In the genomic region with DNA sequence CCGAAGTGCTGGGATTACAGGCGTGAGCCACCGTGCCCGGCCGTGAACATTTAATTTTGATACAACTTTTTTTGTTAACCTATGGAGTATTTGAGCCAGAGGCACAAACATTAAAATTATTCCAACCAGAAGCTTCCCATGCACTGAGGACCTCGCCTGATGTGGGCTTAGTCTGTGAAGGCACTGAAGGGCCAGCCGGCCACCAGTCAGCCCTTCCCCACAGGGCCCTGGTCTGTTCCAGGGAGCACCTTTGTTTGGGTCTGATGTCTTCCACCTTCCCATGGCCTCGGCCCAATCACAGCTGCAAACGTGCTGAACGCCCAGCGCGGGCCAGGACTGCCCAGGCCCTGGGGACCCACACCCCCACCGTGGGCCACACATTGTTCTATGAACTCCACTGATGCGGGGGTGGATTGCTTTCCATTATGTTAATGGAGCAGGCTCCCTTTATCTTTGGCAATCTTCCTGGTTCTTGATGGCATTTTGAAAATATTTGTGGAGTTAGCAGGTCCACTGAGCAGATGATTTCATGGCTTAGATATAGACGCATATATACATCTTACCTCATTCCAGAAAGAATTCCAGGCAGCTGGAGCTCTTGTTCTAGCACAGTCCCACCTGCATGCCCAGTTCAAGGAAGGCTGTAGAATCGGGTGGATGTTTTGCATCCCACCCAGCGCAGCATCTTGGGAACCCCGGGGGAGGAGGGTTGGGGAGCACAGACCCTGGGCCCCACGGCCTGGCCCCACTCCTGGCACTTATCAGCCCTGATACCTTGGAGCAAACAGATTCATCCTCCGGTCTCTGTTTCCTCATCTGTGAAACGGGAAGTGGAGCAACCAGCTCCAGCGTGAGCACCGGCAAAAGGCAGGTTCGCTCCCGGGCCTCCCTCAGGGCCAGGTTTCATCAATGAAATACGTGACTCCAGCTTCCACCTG, we compare ENCODE assay signal across 13 cellular contexts. TPM values are rescaled to one million over a fixed set of nuclear protein-coding genes. Genes with fewer than 3 reads are reported as not detected.
DNase-seq lines count a peak whose midpoint lies in the region; ATAC-seq, FAIRE-seq and TF ChIP-seq lines count a peak whose summit lies in the region.
"Had no signal": no experiment of that assay in that cellular context is flagged by ENCODE, and none has a peak within 500 bp of the region (broad histone marks: within the 10 kb centered on the region; RNA-seq: fewer than 3 reads in every experiment).

No MANE protein-coding gene starts in this region.

- H3K27ac ChIP-seq in endothelial cell of umbilical vein (ENCODE audit: insufficient read depth, low read depth, low read length), result no peak overlapping the region
- H3K27ac ChIP-seq: neutrophil had no signal

- H3K4me1 ChIP-seq in NT2/D1 (ENCODE audit: insufficient read depth, insufficient read length) (peaks cover 22% of the 10 kb centered on the region), endothelial cell of umbilical vein (ENCODE audit: control insufficient read depth, extremely low read depth, insufficient read depth, low read length) (no peaks in the 10 kb centered on the region)

- dilution Hi-C loops in endothelial cell of umbilical vein (cut with MboI; ENCODE audit: extremely low pct_ligation_motif_present, low sequenced_read_pairs), result no loop called here

- ATAC-seq in GM21381 (IDR thresholded peaks at IDR 0.05; ENCODE audit: unreplicated experiment) (no peak), GM21825 (IDR thresholded peaks at IDR 0.05; ENCODE audit: unreplicated experiment) (no peak)

- H2AFZ ChIP-seq in endothelial cell of umbilical vein (ENCODE audit: low read depth, low read length), result no peak overlapping the region

- H3K27me3 ChIP-seq in NT2/D1 (ENCODE audit: insufficient read depth, insufficient read length) (no peaks in the 10 kb centered on the region), endothelial cell of umbilical vein (ENCODE audit: control insufficient read depth in 2 of 2, insufficient read depth in 2 of 2, low read length in 2 of 2) (no peaks in the 10 kb centered on the region)

- H3K9ac ChIP-seq in NT2/D1 (ENCODE audit: insufficient read length, low read depth), result peak overlapping the region; percentile 13
- H3K9ac ChIP-seq in endothelial cell of umbilical vein (replicated peaks; ENCODE audit: extremely low read depth, insufficient read depth, low read length), result no peak overlapping the region

- TF ChIP-seq CTCF in endothelial cell of umbilical vein (IDR thresholded peaks at IDR 0.05; ENCODE audit: extremely low read depth in 1 of 2, insufficient read depth in 1 of 2, low read depth in 1 of 2, low read length in 2 of 2) (no peak), retinal pigment epithelial cell (conservative IDR thresholded peaks at IDR 0.05; ENCODE audit: low read depth, low read length) (no peak)

- H4K20me1 ChIP-seq in endothelial cell of umbilical vein (replicated peaks; ENCODE audit: control insufficient read depth, extremely low read depth, insufficient read depth, low read length), result no peaks in the 10 kb centered on the region

- BruUV-seq in endothelial cell of umbilical vein (replicated peaks; lab: Mats Ljungman, UMichigan), result no TSS peak

- POLR2A ChIA-PET in endothelial cell of umbilical vein (lab: Charles Lee), result no interaction called here

- H3K9me1 ChIP-seq in endothelial cell of umbilical vein (replicated peaks; ENCODE audit: control insufficient read depth, extremely low read depth, insufficient read depth, low read length), result no peaks in the 10 kb centered on the region

- H3K4me3 ChIP-seq in NT2/D1 (ENCODE audit: insufficient read length, low read depth) (no peak overlapping the region), endothelial cell of umbilical vein (replicated peaks in 1 of 3; ENCODE audit: insufficient read depth in 1 of 3, low read depth in 1 of 3, low read length in 3 of 3) (no peak overlapping the region), retinal pigment epithelial cell (ENCODE audit: low read length) (no peak overlapping the region)

- H3K4me2 ChIP-seq in endothelial cell of umbilical vein (ENCODE audit: insufficient read depth, low read length), result no peak overlapping the region

- H3K9me3 ChIP-seq in NT2/D1 (ENCODE audit: insufficient read depth, low read length) (no peaks in the 10 kb centered on the region), endothelial cell of umbilical vein (replicated peaks; ENCODE audit: control insufficient read depth, insufficient read depth, low read length) (no peaks in the 10 kb centered on the region)
- H3K9me3 ChIP-seq: neutrophil had no signal

- intact Hi-C loops in endothelial cell of umbilical vein (cut with micrococcal nuclease), result no loop called here

- DNase-seq in NOMO-1 treated with DMSO at 0.1 percent for 48 hours (lab: John Stamatoyannopoulos, UW; ENCODE audit: unreplicated experiment) (peak; percentile 3), NOMO-1 treated with dmso at 0.1 percent for 144 hours (lab: John Stamatoyannopoulos, UW; ENCODE audit: unreplicated experiment) (no peak), NT2/D1 (ENCODE audit: low read depth, low spot score) (no peak), endothelial cell of umbilical vein (ENCODE audit: low read depth, low spot score) (peak; percentile 72), retinal pigment epithelial cell (ENCODE audit: low read depth) (peak; percentile 67)
- no peak for DNase-seq in activated CD4-positive, CD25-positive, alpha-beta regulatory T cell treated with anti-CD3 and anti-CD28 coated beads, Interleukin-2, amount 50 U/mL, for 72 hours
- DNase-seq: activated CD4-positive, alpha-beta T cell treated with anti-CD3 and anti-CD28 coated beads for 48 hours; NCI-H1930; stimulated activated CD4-positive, alpha-beta T cell treated with anti-CD3 and anti-CD28 coated beads, Interleukin-4, amount 100 ng/mL, for 1 hour had no signal

- CTCF ChIA-PET in endothelial cell of umbilical vein (lab: Charles Lee), result interaction anchor here (1.4 to 1.6 kb wide), 2 partner anchors 18 to 143 kb away, joined by 3 to 6 read pairs; no protein-coding TSS in a partner anchor

- no peaks in the 10 kb centered on the region for H3K79me2 ChIP-seq in endothelial cell of umbilical vein (ENCODE audit: control insufficient read depth, insufficient read depth, low read length)

- no peak for TF ChIP-seq POLR2A in endothelial cell of umbilical vein (IDR thresholded peaks at IDR 0.05; ENCODE audit: low read depth, low read length)

- no peaks in the 10 kb centered on the region for H3K36me3 ChIP-seq in NT2/D1 (ENCODE audit: insufficient read depth, insufficient read length, low read length)
- no peaks in the 10 kb centered on the region for H3K36me3 ChIP-seq in endothelial cell of umbilical vein (ENCODE audit: control insufficient read depth in 2 of 2, extremely low read depth in 1 of 2, insufficient read depth in 2 of 2, low read length in 2 of 2)
- H3K36me3 ChIP-seq: neutrophil had no signal

- FAIRE-seq in endothelial cell of umbilical vein (lab: Jason Lieb, UNC), result peak; percentile 38
- FAIRE-seq: islet of Langerhans had no signal

TF ChIP-seq in endothelial cell of umbilical vein, 7 proteins besides CTCF, POLR2A, EP300 and RAD21:
- TF ChIP-seq MYC (IDR thresholded peaks at IDR 0.05; ENCODE audit: low read depth, low read length) (no peak), EZH2 (IDR thresholded peaks at IDR 0.05; ENCODE audit: borderline replicate concordance, low read depth, low read length, severe bottlenecking) (no peak), FOS (IDR thresholded peaks at IDR 0.05; ENCODE audit: borderline replicate concordance, insufficient read depth, low read length) (no peak), GATA2 (IDR thresholded peaks at IDR 0.05; ENCODE audit: insufficient read depth, insufficient read length, low read depth, low read length) (peak; percentile 23), JUN (IDR thresholded peaks at IDR 0.05; ENCODE audit: borderline replicate concordance, insufficient read depth, insufficient read length, low read depth) (peak; percentile 41)
TF ChIP-seq in endothelial cell of umbilical vein: peak in this region for 2.

RNA-seq across cellular contexts. Expression of a gene that starts 14.5 kb away (rescaled TPM):
- 2.4 and 3.1 TPM in 2 replicates for total RNA-seq in endothelial cell of umbilical vein
- 1.2 and 1.5 TPM in 2 replicates for polyA plus RNA-seq in endothelial cell of umbilical vein
- polyA plus RNA-seq in endothelial cell of umbilical vein (2011; cell fraction: cytosol; rRNA removed), result 0.65 and 0.89 TPM in 2 replicates
- 3.6 and 4.0 TPM in 2 replicates for polyA plus RNA-seq in endothelial cell of umbilical vein (2011; cell fraction: nucleus; rRNA removed)
- 1.1 and 2.3 TPM in 2 replicates for polyA plus RNA-seq in endothelial cell of umbilical vein (2012)
- polyA minus RNA-seq in endothelial cell of umbilical vein, result 0.80 and 1.2 TPM in 2 replicates
- 30.9 TPM for polyA minus RNA-seq in endothelial cell of umbilical vein (2011; cell fraction: cytosol; rRNA and poly(A)+ RNA removed)
- polyA minus RNA-seq in endothelial cell of umbilical vein (2011; cell fraction: nucleus; rRNA and poly(A)+ RNA removed), result 0.96 and 1.9 TPM in 2 replicates

RNA-seq across cellular contexts. Expression of a gene that starts 26.3 kb away (rescaled TPM):
- total RNA-seq in endothelial cell of umbilical vein, result 71.9 and 78.7 TPM in 2 replicates
- polyA plus RNA-seq in endothelial cell of umbilical vein, result 33.3 and 34.4 TPM in 2 replicates
- polyA plus RNA-seq in endothelial cell of umbilical vein (2011; cell fraction: cytosol; rRNA removed), result 21.6 and 25.0 TPM in 2 replicates
- 220 and 271 TPM in 2 replicates for polyA plus RNA-seq in endothelial cell of umbilical vein (2011; cell fraction: nucleus; rRNA removed)
- polyA plus RNA-seq in endothelial cell of umbilical vein (2012), result 17.6 and 28.9 TPM in 2 replicates
- polyA minus RNA-seq in endothelial cell of umbilical vein, result 64.2 and 73.5 TPM in 2 replicates
- 72.9 TPM for polyA minus RNA-seq in endothelial cell of umbilical vein (2011; cell fraction: cytosol; rRNA and poly(A)+ RNA removed)
- polyA minus RNA-seq in endothelial cell of umbilical vein (2011; cell fraction: nucleus; rRNA and poly(A)+ RNA removed), result 86.6 and 114 TPM in 2 replicates

RNA-seq across cellular contexts. Expression of a gene that starts 30.7 kb away (rescaled TPM):
- 234 and 238 TPM in 2 replicates for total RNA-seq in endothelial cell of umbilical vein
- 193 and 194 TPM in 2 replicates for polyA plus RNA-seq in endothelial cell of umbilical vein
- 140 and 148 TPM in 2 replicates for polyA plus RNA-seq in endothelial cell of umbilical vein (2011; cell fraction: cytosol; rRNA removed)
- polyA plus RNA-seq in endothelial cell of umbilical vein (2011; cell fraction: nucleus; rRNA removed), result 494 and 552 TPM in 2 replicates
- 164 and 208 TPM in 2 replicates for polyA plus RNA-seq in endothelial cell of umbilical vein (2012)
- 112 and 144 TPM in 2 replicates for polyA minus RNA-seq in endothelial cell of umbilical vein
- 49.4 TPM for polyA minus RNA-seq in endothelial cell of umbilical vein (2011; cell fraction: cytosol; rRNA and poly(A)+ RNA removed)
- polyA minus RNA-seq in endothelial cell of umbilical vein (2011; cell fraction: nucleus; rRNA and poly(A)+ RNA removed), result 96.9 and 129 TPM in 2 replicates

Comparison
In these comparisons a context has a peak if more than half of its experiments do, and no peak if none do; other contexts are left out.
1. DNase-seq: peak in NOMO-1 treated with DMSO at 0.1 percent for 48 hours (single experiment), endothelial cell of umbilical vein (single experiment) and retinal pigment epithelial cell (single experiment); none in NOMO-1 treated with dmso at 0.1 percent for 144 hours (single experiment), NT2/D1 (single experiment) and activated CD4-positive, CD25-positive, alpha-beta regulatory T cell treated with anti-CD3 and anti-CD28 coated beads, Interleukin-2, amount 50 U/mL, for 72 hours (single experiment).